In the genomic region with DNA sequence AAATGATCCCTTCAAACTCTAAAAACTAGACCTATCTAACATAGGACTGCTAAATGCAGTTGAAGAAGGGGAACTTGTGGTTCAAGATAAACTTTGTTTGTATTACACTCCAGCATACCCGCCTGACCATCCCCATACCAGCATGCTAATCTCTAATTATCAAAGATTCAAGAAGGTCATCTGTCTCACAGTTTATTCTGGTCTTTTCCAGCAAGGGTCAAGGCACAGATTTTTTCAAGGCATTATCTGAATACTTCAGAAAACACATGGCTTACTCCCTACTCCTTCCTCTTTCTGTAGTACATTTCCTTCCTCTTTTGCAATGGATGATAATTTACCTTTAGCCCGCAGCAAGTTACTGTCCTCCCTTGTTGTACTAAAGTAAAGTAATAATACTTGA, we compare ENCODE assay signal across 17 cellular contexts.
DNase-seq lines count a peak whose midpoint lies in the region; ATAC-seq, FAIRE-seq and TF ChIP-seq lines count a peak whose summit lies in the region.
"Had no signal": no experiment of that assay in that cellular context is flagged by ENCODE, and none has a peak within 500 bp of the region (broad histone marks: within the 10 kb centered on the region; RNA-seq: fewer than 3 reads in every experiment).

No MANE protein-coding gene starts in this region.

- CTCF ChIA-PET in GM12878 (lab: Yijun Ruan, JAX) = no interaction called here
- CTCF ChIA-PET in naive thymus-derived CD4-positive, alpha-beta T cell (lab: Charles Lee) = no interaction called here

- BruUV-seq in GM12878 (replicated peaks; lab: Mats Ljungman, UMichigan) = no TSS peak

- H3K27ac Mint-ChIP-seq in naive thymus-derived CD4-positive, alpha-beta T cell = no peak overlapping the region
- H3K27ac Mint-ChIP-seq: T-helper 17 cell had no signal

- H3K4me1 Mint-ChIP-seq in naive thymus-derived CD4-positive, alpha-beta T cell = no peaks in the 10 kb centered on the region
- H3K4me1 Mint-ChIP-seq: T-helper 17 cell had no signal

- peaks cover 0 to 5% (median 1%) of the 10 kb centered on the region in 11 donors for H3K9me3 Mint-ChIP-seq in naive thymus-derived CD4-positive, alpha-beta T cell

- H3K4me1 ChIP-seq in GM12878 (ENCODE audit: control insufficient read depth, insufficient read depth, low read length) = no peaks in the 10 kb centered on the region
- H3K4me1 ChIP-seq in GM23248 (ENCODE audit: insufficient read depth) = no peaks in the 10 kb centered on the region
- H3K4me1 ChIP-seq in naive thymus-derived CD4-positive, alpha-beta T cell (ENCODE audit: control insufficient read depth in 2 of 2, insufficient read depth in 2 of 2, low read length in 2 of 2) = no peaks in the 10 kb centered on the region

- ATAC-seq in GM12878 = peak; percentile 36; the same call in 2 of the 3 replicates
- no peak for ATAC-seq in naive thymus-derived CD4-positive, alpha-beta T cell
- ATAC-seq: PC-3, T-helper 17 cell had no signal

- SMC1A ChIA-PET in GM12878 (lab: Charles Lee; ENCODE audit: uncharacterized antibody, unreplicated experiment) = interaction anchor here (1.0 kb wide), 1 partner anchor 21 kb away, joined by 3 read pairs; no protein-coding TSS in a partner anchor

- H3K9ac ChIP-seq in GM12878 (ENCODE audit: control insufficient read depth, insufficient read depth, low read length) (no peak overlapping the region), GM23248 (no peak overlapping the region)

- in situ Hi-C loops in GM12878 (cut with MboI) (no loop called here), GM23248 (cut with MboI) (no loop called here)

- FAIRE-seq in GM12878 (lab: Jason Lieb, UNC) = no peak
- FAIRE-seq: H54 had no signal

- H3K4me2 ChIP-seq in GM12878 (ENCODE audit: control insufficient read depth, insufficient read depth) = no peak overlapping the region
- H3K4me2 ChIP-seq in GM23248 (ENCODE audit: unreplicated experiment) = no peak overlapping the region

- H3K27me3 ChIP-seq in GM12878 (replicated peaks in 1 of 2; ENCODE audit: control insufficient read depth in 2 of 2, insufficient read depth in 2 of 2, low read length in 1 of 2) (no peaks in the 10 kb centered on the region), GM23248 (replicated peaks; ENCODE audit: insufficient read depth) (no peaks in the 10 kb centered on the region)
- no peaks in the 10 kb centered on the region for H3K27me3 ChIP-seq in naive thymus-derived CD4-positive, alpha-beta T cell (ENCODE audit: control insufficient read depth in 2 of 2, insufficient read depth in 2 of 2, low read length in 2 of 2)

- no peaks in the 10 kb centered on the region for H3K36me3 Mint-ChIP-seq in naive thymus-derived CD4-positive, alpha-beta T cell

- no peaks in the 10 kb centered on the region for H3K9me3 ChIP-seq in GM12878 (replicated peaks; ENCODE audit: control insufficient read depth, insufficient read depth, low read length)
- H3K9me3 ChIP-seq in GM23248 (ENCODE audit: low read depth) = no peaks in the 10 kb centered on the region
- H3K9me3 ChIP-seq in naive thymus-derived CD4-positive, alpha-beta T cell (ENCODE audit: control insufficient read depth in 2 of 3, low read length in 3 of 3) = no peaks in the 10 kb centered on the region

- H3K9me2 ChIP-seq in GM23248 (ENCODE audit: insufficient read depth) = no peaks in the 10 kb centered on the region

- no peak for TF ChIP-seq CTCF in GM12878 (IDR thresholded peaks at IDR 0.05 in 2 of 3, conservative IDR thresholded peaks at IDR 0.05 in 1 of 3; ENCODE audit: control insufficient read depth in 2 of 3, extremely low read depth in 1 of 3, insufficient read depth in 1 of 3, low read depth in 3 of 3, low read length in 3 of 3)

- H3K27ac ChIP-seq in GM12878 (ENCODE audit: control insufficient read depth, insufficient read depth) = no peak overlapping the region
- no peak overlapping the region for H3K27ac ChIP-seq in GM23248
- H3K27ac ChIP-seq in naive thymus-derived CD4-positive, alpha-beta T cell (ENCODE audit: low read depth, low read length) = no peak overlapping the region
- H3K27ac ChIP-seq: 22Rv1 had no signal

- TF ChIP-seq EP300 in GM12878 (IDR thresholded peaks at IDR 0.05; ENCODE audit: borderline replicate concordance in 1 of 2, control insufficient read depth in 1 of 2, low read depth in 2 of 2, low read length in 2 of 2) = no peak

- no peaks in the 10 kb centered on the region for H3K36me3 ChIP-seq in GM12878 (ENCODE audit: control insufficient read depth in 2 of 2, insufficient read depth in 2 of 2, low read length in 1 of 2)
- no peaks in the 10 kb centered on the region for H3K36me3 ChIP-seq in GM23248 (ENCODE audit: low read depth)
- H3K36me3 ChIP-seq in naive thymus-derived CD4-positive, alpha-beta T cell (ENCODE audit: control insufficient read depth in 2 of 3, insufficient read depth in 3 of 3, low read length in 3 of 3) = no peaks in the 10 kb centered on the region

- 0% methylated on average over 2 of the region's 2 CpGs for WGBS in GM12878 (ENCODE audit: insufficient coverage, insufficient replicate concordance, low lambda C conversion rate, missing lambda C conversion rate)
- 10 to 16% methylated on average over 2 of the region's 2 CpGs for WGBS in GM23248 (ENCODE audit: low coverage in 1 of 2, low lambda C conversion rate in 2 of 2, missing lambda C conversion rate in 2 of 2), 2 experiments

- H3K4me3 ChIP-seq in GM12878 (no peak overlapping the region), GM23248 (no peak overlapping the region)
- no peak overlapping the region for H3K4me3 ChIP-seq in naive thymus-derived CD4-positive, alpha-beta T cell (ENCODE audit: low read length)

- H3K4me3 Mint-ChIP-seq in naive thymus-derived CD4-positive, alpha-beta T cell = no peak overlapping the region
- H3K4me3 Mint-ChIP-seq: T-helper 17 cell had no signal

- no peaks in the 10 kb centered on the region for H3K79me2 ChIP-seq in GM12878 (ENCODE audit: control insufficient read depth, insufficient read depth, low read length)
- H3K79me2 ChIP-seq in GM23248 (ENCODE audit: insufficient read depth) = no peaks in the 10 kb centered on the region

- POLR2A ChIA-PET in GM12878 (lab: Charles Lee) = no interaction called here
- POLR2A ChIA-PET in naive thymus-derived CD4-positive, alpha-beta T cell (lab: Charles Lee) = no interaction called here

- H3K27me3 Mint-ChIP-seq in naive thymus-derived CD4-positive, alpha-beta T cell = peaks cover 9 to 23% (median 15%) of the 10 kb centered on the region in 5 donors

- intact Hi-C loops in GM12878 (cut with micrococcal nuclease; ENCODE audit: unreplicated experiment) = loop anchor here (5.0 kb wide), 1 partner anchor 41 kb away; no protein-coding TSS in a partner anchor
- intact Hi-C loops in naive thymus-derived CD4-positive, alpha-beta T cell (cut with micrococcal nuclease) = no loop called here

- no peaks in the 10 kb centered on the region for H4K20me1 ChIP-seq in GM12878 (ENCODE audit: control insufficient read depth, insufficient read depth)
- H4K20me1 ChIP-seq in GM23248 (ENCODE audit: insufficient read depth) = no peaks in the 10 kb centered on the region

- H2AFZ ChIP-seq in GM12878 (ENCODE audit: control insufficient read depth, low read depth, low read length) (no peak overlapping the region), GM23248 (no peak overlapping the region)

- RAD21 ChIA-PET in GM12878 (lab: Charles Lee; ENCODE audit: unreplicated experiment) = no interaction called here

- TF ChIP-seq RAD21 in GM12878 (IDR thresholded peaks at IDR 0.05; ENCODE audit: insufficient read depth, low read depth, low read length) = no peak

- H3F3A ChIP-seq in GM23248 (ENCODE audit: insufficient read depth) = no peaks in the 10 kb centered on the region

- no peak for TF ChIP-seq POLR2A in GM12878 (IDR thresholded peaks at IDR 0.05; ENCODE audit: low read depth, low read length)

- DNase-seq in SIG-M5 treated with dmso at 0.1 percent for 504 hours (lab: John Stamatoyannopoulos, UW; ENCODE audit: unreplicated experiment) (peak; percentile 6), SIG-M5 (lab: John Stamatoyannopoulos, UW) (no peak), OCI-M2 (lab: John Stamatoyannopoulos, UW; ENCODE audit: unreplicated experiment) (peak; percentile 4), GM12878 (ENCODE audit: low read depth, low spot score) (no peak), A172 (ENCODE audit: low spot score) (no peak), GM23248 (no peak), activated T-cell treated with anti-CD3 and anti-CD28 coated beads for 4 hours (no peak)
- DNase-seq in naive thymus-derived CD4-positive, alpha-beta T cell = no peak
- DNase-seq: C1 segment of cervical spinal cord, NCI-H1092 treated with DMSO at 0.1 percent for 48 hours, NCI-H187 treated with DMSO at 0.1 percent for 48 hours, NCI-H446 treated with DMSO at 0.1 percent for 48 hours, NCI-H774, PC-3, T-helper 17 cell had no signal

TF ChIP-seq in GM12878, 131 proteins besides CTCF, POLR2A, EP300 and RAD21 (continues in another document):
- TF ChIP-seq MEF2B (IDR thresholded peaks at IDR 0.05; ENCODE audit: partially characterized antibody, poor library complexity, severe bottlenecking) (no peak), FOXM1 (IDR thresholded peaks at IDR 0.05; ENCODE audit: low read depth, low read length) (no peak), NR2C1 (IDR thresholded peaks at IDR 0.05) (no peak), GABPA (IDR thresholded peaks at IDR 0.05; ENCODE audit: low read depth) (no peak), CBX3 (IDR thresholded peaks at IDR 0.05; ENCODE audit: borderline replicate concordance, low read depth) (no peak), MYB (IDR thresholded peaks at IDR 0.05; ENCODE audit: borderline replicate concordance, low read depth, low read length) (no peak), STAT1 (conservative IDR thresholded peaks at IDR 0.05) (no peak), SIN3A (IDR thresholded peaks at IDR 0.05; ENCODE audit: low read depth, low read length) (no peak)
- TF ChIP-seq, protein P1, sequence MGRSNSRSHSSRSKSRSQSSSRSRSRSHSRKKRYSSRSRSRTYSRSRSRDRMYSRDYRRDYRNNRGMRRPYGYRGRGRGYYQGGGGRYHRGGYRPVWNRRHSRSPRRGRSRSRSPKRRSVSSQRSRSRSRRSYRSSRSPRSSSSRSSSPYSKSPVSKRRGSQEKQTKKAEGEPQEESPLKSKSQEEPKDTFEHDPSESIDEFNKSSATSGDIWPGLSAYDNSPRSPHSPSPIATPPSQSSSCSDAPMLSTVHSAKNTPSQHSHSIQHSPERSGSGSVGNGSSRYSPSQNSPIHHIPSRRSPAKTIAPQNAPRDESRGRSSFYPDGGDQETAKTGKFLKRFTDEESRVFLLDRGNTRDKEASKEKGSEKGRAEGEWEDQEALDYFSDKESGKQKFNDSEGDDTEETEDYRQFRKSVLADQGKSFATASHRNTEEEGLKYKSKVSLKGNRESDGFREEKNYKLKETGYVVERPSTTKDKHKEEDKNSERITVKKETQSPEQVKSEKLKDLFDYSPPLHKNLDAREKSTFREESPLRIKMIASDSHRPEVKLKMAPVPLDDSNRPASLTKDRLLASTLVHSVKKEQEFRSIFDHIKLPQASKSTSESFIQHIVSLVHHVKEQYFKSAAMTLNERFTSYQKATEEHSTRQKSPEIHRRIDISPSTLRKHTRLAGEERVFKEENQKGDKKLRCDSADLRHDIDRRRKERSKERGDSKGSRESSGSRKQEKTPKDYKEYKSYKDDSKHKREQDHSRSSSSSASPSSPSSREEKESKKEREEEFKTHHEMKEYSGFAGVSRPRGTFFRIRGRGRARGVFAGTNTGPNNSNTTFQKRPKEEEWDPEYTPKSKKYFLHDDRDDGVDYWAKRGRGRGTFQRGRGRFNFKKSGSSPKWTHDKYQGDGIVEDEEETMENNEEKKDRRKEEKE (IDR thresholded peaks at IDR 0.05) = no peak

Comparison
In these comparisons a context has a peak if more than half of its experiments do, and no peak if none do; other contexts are left out.
1. DNase-seq: peak in SIG-M5 treated with dmso at 0.1 percent for 504 hours (single experiment) and OCI-M2 (single experiment); none in SIG-M5 (single experiment), GM12878 (single experiment), A172 (single experiment), GM23248 (single experiment), naive thymus-derived CD4-positive, alpha-beta T cell (0 of 9) and activated T-cell treated with anti-CD3 and anti-CD28 coated beads for 4 hours (single experiment).